In the genomic region with DNA sequence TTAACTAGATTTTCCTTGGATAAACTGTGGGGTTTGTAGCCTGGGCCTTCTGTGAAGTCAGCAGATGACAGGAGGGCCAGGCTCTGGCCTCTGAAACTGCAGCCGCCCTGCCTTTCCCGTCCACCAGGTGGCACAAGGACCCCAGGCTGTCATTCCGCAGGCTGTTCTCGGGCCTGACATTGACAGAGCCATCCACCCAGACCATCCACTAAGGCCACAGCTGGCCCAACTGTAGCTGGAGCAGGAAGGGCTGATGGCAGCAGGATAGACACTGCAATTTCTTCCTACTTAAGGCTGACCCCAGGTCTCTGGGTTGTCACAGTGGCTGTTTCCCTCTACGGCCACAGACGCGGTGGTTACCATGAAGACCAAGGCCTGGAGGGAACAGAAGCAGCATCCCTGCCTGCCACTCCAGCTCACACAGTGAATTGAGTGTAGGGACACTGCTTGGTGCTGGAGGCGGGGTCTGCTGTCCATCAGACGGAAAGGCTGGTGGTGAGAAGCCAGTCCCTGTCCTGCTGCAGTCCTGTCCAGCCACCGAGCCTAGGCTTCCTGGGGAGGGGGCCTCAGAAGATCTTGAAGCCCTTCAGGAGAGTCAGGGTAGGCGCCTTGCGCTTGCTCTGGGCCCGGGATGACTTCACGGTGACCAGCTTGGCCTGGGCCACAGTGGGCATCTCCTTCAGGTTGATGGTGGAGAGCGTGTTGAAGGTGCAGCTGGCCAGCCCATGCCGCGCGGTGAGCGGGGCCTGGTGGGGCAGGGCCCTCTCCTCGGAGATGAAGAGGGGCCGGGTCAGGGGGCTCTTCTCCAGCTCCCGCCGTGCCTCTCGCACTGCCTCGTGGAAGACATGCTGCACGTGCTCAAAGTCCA, we compare ENCODE assay signal across 1 cellular context.
TF ChIP-seq lines count a peak whose summit lies in the region.

No MANE protein-coding gene starts in this region.

TF ChIP-seq in endothelial cell of umbilical vein, 7 proteins besides CTCF, POLR2A, EP300 and RAD21:
- TF ChIP-seq JUN (IDR thresholded peaks at IDR 0.05; ENCODE audit: borderline replicate concordance, insufficient read depth, insufficient read length, low read depth), result no peak
- TF ChIP-seq POLR2AphosphoS5 (IDR thresholded peaks at IDR 0.05; ENCODE audit: insufficient read depth, low read depth, low read length), result no peak
- TF ChIP-seq MYC (IDR thresholded peaks at IDR 0.05; ENCODE audit: low read depth, low read length), result no peak
- TF ChIP-seq FOS (IDR thresholded peaks at IDR 0.05; ENCODE audit: borderline replicate concordance, insufficient read depth, low read length), result no peak
- TF ChIP-seq GATA2 (IDR thresholded peaks at IDR 0.05; ENCODE audit: insufficient read depth, insufficient read length, low read depth, low read length), result no peak
- no peak for TF ChIP-seq EZH2 (IDR thresholded peaks at IDR 0.05; ENCODE audit: borderline replicate concordance, low read depth, low read length, severe bottlenecking)
- TF ChIP-seq, protein P1, sequence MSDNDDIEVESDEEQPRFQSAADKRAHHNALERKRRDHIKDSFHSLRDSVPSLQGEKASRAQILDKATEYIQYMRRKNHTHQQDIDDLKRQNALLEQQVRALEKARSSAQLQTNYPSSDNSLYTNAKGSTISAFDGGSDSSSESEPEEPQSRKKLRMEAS (IDR thresholded peaks at IDR 0.05; ENCODE audit: insufficient read depth, insufficient read length), result no peak
